Comparison of ENCODE assay signal across 9 cellular contexts in the genomic region with DNA sequence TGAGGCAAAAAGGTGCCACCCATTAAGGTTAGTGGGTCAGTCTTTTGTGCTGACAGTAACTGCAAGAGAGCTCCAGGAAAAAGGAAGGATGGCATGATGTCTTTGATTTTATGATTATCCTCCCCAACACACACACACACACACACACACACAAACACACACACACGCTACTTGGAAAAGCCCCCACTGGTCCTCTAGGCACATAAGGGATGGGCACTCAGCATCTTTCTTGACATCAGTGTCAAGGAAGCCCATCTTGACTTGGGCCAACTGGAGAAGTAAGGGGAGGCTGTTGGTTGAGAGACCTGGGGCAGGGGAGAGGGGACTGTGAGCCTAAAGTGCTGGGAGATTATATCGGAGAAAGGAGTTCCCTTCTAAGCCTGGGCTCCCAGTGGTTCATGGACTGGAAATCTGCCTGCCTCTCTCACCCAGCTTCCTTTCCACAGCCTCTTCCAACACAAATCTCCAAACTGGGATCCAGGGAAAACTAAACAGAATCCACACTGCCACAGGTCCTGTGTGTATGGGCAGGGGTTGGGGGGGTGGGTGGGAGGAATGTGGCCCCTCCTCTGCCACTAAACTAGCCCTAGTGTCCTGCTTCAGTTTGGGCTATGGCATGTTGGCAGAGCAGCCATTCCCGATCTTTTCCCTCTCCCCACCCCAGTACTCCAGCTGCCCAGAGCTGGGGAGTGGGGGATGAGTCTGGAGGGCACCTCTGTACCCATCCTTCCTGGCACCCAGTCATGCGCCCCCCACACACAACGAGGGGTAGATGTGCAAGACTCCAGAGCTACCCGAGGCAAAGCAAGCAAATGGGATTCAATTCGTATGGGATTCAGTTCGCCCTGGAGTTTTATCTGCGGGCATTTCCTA. TPM values are rescaled to one million over a fixed set of nuclear protein-coding genes. Genes with fewer than 3 reads are reported as not detected.
DNase-seq lines count a peak whose midpoint lies in the region; ATAC-seq and TF ChIP-seq lines count a peak whose summit lies in the region.
"Had no signal": no experiment of that assay in that cellular context is flagged by ENCODE, and none has a peak within 500 bp of the region (broad histone marks: within the 10 kb centered on the region; RNA-seq: fewer than 3 reads in every experiment).

No MANE protein-coding gene starts in this region.

- no TSS peak for BruUV-seq in Calu3 (replicated peaks; lab: Mats Ljungman, UMichigan)

- 12% methylated on average over 9 of the region's 9 CpGs for WGBS in right cardiac atrium

- no peaks in the 10 kb centered on the region for H3K9me3 Mint-ChIP-seq in Calu3 (ENCODE audit: low read depth, unreplicated experiment)
- no peaks in the 10 kb centered on the region for H3K9me3 Mint-ChIP-seq in WTC11

- peak overlapping the region; percentile 99 for H3K27ac ChIP-seq in right cardiac atrium (ENCODE audit: low read length)
- peak overlapping the region; percentile 98 for H3K27ac ChIP-seq in rectal smooth muscle tissue (ENCODE audit: low read depth, low read length)

- no peaks in the 10 kb centered on the region for H3K27me3 Mint-ChIP-seq in Calu3 (ENCODE audit: unreplicated experiment)
- peaks cover 25% of the 10 kb centered on the region for H3K27me3 Mint-ChIP-seq in WTC11 (ENCODE audit: low read depth)

- H3K9me3 ChIP-seq in right cardiac atrium (ENCODE audit: control insufficient read depth, low read length), result no peaks in the 10 kb centered on the region

- POLR2A ChIA-PET in WTC11 (lab: Charles Lee), result interaction anchor here (1.0 to 5.6 kb wide), 7 partner anchors 8 to 94 kb away, joined by 3 to 113 read pairs (median 5); no protein-coding TSS in a partner anchor

- TF ChIP-seq CTCF in Calu3 (IDR thresholded peaks at IDR 0.05; ENCODE audit: unreplicated experiment) (no peak), WTC11 (IDR thresholded peaks at IDR 0.05) (no peak)

- peak overlapping the region; percentile 77 for H3K4me3 ChIP-seq in right cardiac atrium (ENCODE audit: low read length)
- H3K4me3 ChIP-seq in rectal smooth muscle tissue (ENCODE audit: low read length), result peak overlapping the region; percentile 67

- H3K36me3 Mint-ChIP-seq in Calu3 (ENCODE audit: insufficient read depth, unreplicated experiment) (peaks cover 81% of the 10 kb centered on the region), WTC11 (peaks cover 36% of the 10 kb centered on the region)

- no peak for ATAC-seq in WTC11
- no peak for ATAC-seq in right cardiac atrium
- no peak for ATAC-seq in GM18907 (IDR thresholded peaks at IDR 0.05; ENCODE audit: unreplicated experiment)
- ATAC-seq in HG02678 (IDR thresholded peaks at IDR 0.05; ENCODE audit: unreplicated experiment), result no peak
- no peak for ATAC-seq in GM19035 (IDR thresholded peaks at IDR 0.05; ENCODE audit: unreplicated experiment)

- H3K4me1 Mint-ChIP-seq in Calu3 (ENCODE audit: low read depth, unreplicated experiment), result peaks cover 69% of the 10 kb centered on the region
- H3K4me1 Mint-ChIP-seq in WTC11, result peaks cover 61% of the 10 kb centered on the region

- H3K27me3 ChIP-seq in right cardiac atrium (ENCODE audit: control insufficient read depth, insufficient read depth), result no peaks in the 10 kb centered on the region
- no peaks in the 10 kb centered on the region for H3K27me3 ChIP-seq in rectal smooth muscle tissue (ENCODE audit: control insufficient read depth, insufficient read depth, low read length)

- H3K4me3 Mint-ChIP-seq in Calu3 (ENCODE audit: low read depth, unreplicated experiment) (peak overlapping the region; percentile 78), WTC11 (peak overlapping the region; percentile 82)

- H3K27ac Mint-ChIP-seq in Calu3 (ENCODE audit: unreplicated experiment) (peak overlapping the region; percentile 71), WTC11 (peak overlapping the region; percentile 98)

- intact Hi-C loops in Calu3 (cut with micrococcal nuclease; ENCODE audit: unreplicated experiment) (loop anchor here (1.0 to 2.0 kb wide), 2 partner anchors 8 to 102 kb away; no protein-coding TSS in a partner anchor), right cardiac atrium (cut with DNase I) (loop anchor here in 2 of 4 donors (5.0 to 10.0 kb wide), 3 partner anchors 60 to 158 kb away; no protein-coding TSS in a partner anchor)

- H3K36me3 ChIP-seq in rectal smooth muscle tissue (ENCODE audit: control insufficient read depth, insufficient read depth, low read length), result peaks cover 16% of the 10 kb centered on the region

- CTCF ChIA-PET in Calu3 (lab: Charles Lee), result interaction anchor here (0.6 to 1.9 kb wide), 5 partner anchors 9 to 977 kb away, joined by 3 to 7 read pairs (median 5); no protein-coding TSS in a partner anchor
- CTCF ChIA-PET in WTC11 (lab: Charles Lee), result interaction anchor here (0.8 to 10.0 kb wide), 3 partner anchors 8 to 101 kb away, joined by 4 to 175 read pairs (median 64); no protein-coding TSS in a partner anchor

- H3K4me1 ChIP-seq in right cardiac atrium (ENCODE audit: control insufficient read depth, insufficient read depth, low read length) (peaks cover 38% of the 10 kb centered on the region), rectal smooth muscle tissue (ENCODE audit: control insufficient read depth, insufficient read depth, low read length) (peaks cover 51% of the 10 kb centered on the region)

- H3K9ac ChIP-seq in rectal smooth muscle tissue (ENCODE audit: low read length), result peak overlapping the region; percentile 66

- DNase-seq in Calu3 (no peak), WTC11 (ENCODE audit: low spot score) (no peak), right cardiac atrium (peak in 1 of 3 donors; percentile 63), DMS79 (lab: John Stamatoyannopoulos, UW) (no peak)
- DNase-seq: activated CD8-positive, alpha-beta memory T cell treated with anti-CD3 and anti-CD28 coated beads, Interleukin-2, amount 50 U/mL, for 4 hours had no signal

TF ChIP-seq in WTC11, 78 proteins besides CTCF, POLR2A, EP300 and RAD21:
- TF ChIP-seq, protein P1, sequence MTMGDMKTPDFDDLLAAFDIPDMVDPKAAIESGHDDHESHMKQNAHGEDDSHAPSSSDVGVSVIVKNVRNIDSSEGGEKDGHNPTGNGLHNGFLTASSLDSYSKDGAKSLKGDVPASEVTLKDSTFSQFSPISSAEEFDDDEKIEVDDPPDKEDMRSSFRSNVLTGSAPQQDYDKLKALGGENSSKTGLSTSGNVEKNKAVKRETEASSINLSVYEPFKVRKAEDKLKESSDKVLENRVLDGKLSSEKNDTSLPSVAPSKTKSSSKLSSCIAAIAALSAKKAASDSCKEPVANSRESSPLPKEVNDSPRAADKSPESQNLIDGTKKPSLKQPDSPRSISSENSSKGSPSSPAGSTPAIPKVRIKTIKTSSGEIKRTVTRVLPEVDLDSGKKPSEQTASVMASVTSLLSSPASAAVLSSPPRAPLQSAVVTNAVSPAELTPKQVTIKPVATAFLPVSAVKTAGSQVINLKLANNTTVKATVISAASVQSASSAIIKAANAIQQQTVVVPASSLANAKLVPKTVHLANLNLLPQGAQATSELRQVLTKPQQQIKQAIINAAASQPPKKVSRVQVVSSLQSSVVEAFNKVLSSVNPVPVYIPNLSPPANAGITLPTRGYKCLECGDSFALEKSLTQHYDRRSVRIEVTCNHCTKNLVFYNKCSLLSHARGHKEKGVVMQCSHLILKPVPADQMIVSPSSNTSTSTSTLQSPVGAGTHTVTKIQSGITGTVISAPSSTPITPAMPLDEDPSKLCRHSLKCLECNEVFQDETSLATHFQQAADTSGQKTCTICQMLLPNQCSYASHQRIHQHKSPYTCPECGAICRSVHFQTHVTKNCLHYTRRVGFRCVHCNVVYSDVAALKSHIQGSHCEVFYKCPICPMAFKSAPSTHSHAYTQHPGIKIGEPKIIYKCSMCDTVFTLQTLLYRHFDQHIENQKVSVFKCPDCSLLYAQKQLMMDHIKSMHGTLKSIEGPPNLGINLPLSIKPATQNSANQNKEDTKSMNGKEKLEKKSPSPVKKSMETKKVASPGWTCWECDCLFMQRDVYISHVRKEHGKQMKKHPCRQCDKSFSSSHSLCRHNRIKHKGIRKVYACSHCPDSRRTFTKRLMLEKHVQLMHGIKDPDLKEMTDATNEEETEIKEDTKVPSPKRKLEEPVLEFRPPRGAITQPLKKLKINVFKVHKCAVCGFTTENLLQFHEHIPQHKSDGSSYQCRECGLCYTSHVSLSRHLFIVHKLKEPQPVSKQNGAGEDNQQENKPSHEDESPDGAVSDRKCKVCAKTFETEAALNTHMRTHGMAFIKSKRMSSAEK (CRISPR knock-in tag; IDR thresholded peaks at IDR 0.05; ENCODE audit: borderline replicate concordance), result peak; percentile 21; the same call in 1 of the 2 replicates
- TF ChIP-seq, protein P2, sequence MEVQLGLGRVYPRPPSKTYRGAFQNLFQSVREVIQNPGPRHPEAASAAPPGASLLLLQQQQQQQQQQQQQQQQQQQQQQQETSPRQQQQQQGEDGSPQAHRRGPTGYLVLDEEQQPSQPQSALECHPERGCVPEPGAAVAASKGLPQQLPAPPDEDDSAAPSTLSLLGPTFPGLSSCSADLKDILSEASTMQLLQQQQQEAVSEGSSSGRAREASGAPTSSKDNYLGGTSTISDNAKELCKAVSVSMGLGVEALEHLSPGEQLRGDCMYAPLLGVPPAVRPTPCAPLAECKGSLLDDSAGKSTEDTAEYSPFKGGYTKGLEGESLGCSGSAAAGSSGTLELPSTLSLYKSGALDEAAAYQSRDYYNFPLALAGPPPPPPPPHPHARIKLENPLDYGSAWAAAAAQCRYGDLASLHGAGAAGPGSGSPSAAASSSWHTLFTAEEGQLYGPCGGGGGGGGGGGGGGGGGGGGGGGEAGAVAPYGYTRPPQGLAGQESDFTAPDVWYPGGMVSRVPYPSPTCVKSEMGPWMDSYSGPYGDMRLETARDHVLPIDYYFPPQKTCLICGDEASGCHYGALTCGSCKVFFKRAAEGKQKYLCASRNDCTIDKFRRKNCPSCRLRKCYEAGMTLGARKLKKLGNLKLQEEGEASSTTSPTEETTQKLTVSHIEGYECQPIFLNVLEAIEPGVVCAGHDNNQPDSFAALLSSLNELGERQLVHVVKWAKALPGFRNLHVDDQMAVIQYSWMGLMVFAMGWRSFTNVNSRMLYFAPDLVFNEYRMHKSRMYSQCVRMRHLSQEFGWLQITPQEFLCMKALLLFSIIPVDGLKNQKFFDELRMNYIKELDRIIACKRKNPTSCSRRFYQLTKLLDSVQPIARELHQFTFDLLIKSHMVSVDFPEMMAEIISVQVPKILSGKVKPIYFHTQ (CRISPR knock-in tag; IDR thresholded peaks at IDR 0.05), result peak; percentile 20; the same call in 1 of the 2 replicates
- no peak for TF ChIP-seq RORB (CRISPR knock-in tag; IDR thresholded peaks at IDR 0.05)

RNA-seq across cellular contexts. Expression of a gene that starts 1.6 kb away (rescaled TPM):
- total RNA-seq in Calu3 (2022) (140 and 153 TPM in 2 replicates), WTC11 (2021) (76.9 to 85.4 TPM (median 79.9 TPM) in 3 replicates), right cardiac atrium (10 to 100 TPM; 44.6 to 57.6 (median 47.6) TPM)
- 22.9 TPM for polyA plus RNA-seq in right cardiac atrium
